11 cellular contexts compared by ENCODE assay signal in genomic region chr14:90491868-90492560, GRCh38.
DNase-seq lines count a peak whose midpoint lies in the region; ATAC-seq, FAIRE-seq and TF ChIP-seq lines count a peak whose summit lies in the region.
"Had no signal": no experiment of that assay in that cellular context is flagged by ENCODE, and none has a peak within 500 bp of the region (broad histone marks: within the 10 kb centered on the region; RNA-seq: fewer than 3 reads in every experiment).

No MANE protein-coding gene starts in this region.

- no peak overlapping the region for H3K27ac ChIP-seq in RWPE2 (ENCODE audit: poor library complexity, severe bottlenecking)
- H3K27ac ChIP-seq in small intestine (ENCODE audit: low read depth in 1 of 2, low read length in 1 of 2), result no peak overlapping the region

- FAIRE-seq in small intestine (lab: Jason Lieb, UNC), result no peak
- FAIRE-seq: GM19239 had no signal

- intact Hi-C loops in left ventricle myocardium superior (cut with micrococcal nuclease), result no loop called here

- CTCF ChIA-PET in GM10248 (lab: Yijun Ruan, JAX), result no interaction called here

- DNase-seq in GM10248 (ENCODE audit: extremely low spot score) (peak; percentile 3), RWPE2 (ENCODE audit: low spot score) (peak; percentile 64), left ventricle myocardium superior (no peak), putamen (ENCODE audit: low spot score) (peak; percentile 63), small intestine (no peak), A172 (ENCODE audit: low spot score) (no peak)
- DNase-seq in stimulated activated naive CD4-positive, alpha-beta T cell treated with Interleukin-2 at 50 U/mL for 16 hours (lab: John Stamatoyannopoulos, UW), result no peak
- DNase-seq: CD4-positive, alpha-beta T cell; NCI-H187; stimulated activated naive CD8-positive, alpha-beta T cell treated with anti-CD3 and anti-CD28 coated beads, Interleukin-15, Interleukin-2, amounts not matched to agents 100 U/mL and 50 U/mL, for 24 hours had no signal

- H3K36me3 ChIP-seq in RWPE2 (ENCODE audit: low read depth) (no peaks in the 10 kb centered on the region), small intestine (ENCODE audit: control insufficient read depth in 2 of 2, insufficient read depth in 2 of 2, low read length in 2 of 2) (no peaks in the 10 kb centered on the region)

- ATAC-seq in RWPE2 (ENCODE audit: low read depth), result no peak
- ATAC-seq in left ventricle myocardium superior, result peak; percentile 12
- ATAC-seq: stimulated activated naive CD8-positive, alpha-beta T cell treated with anti-CD3 and anti-CD28 coated beads, Interleukin-15, Interleukin-2, amounts not matched to agents 100 U/mL and 50 U/mL, for 24 hours had no signal

- H3K4me1 ChIP-seq in RWPE2 (ENCODE audit: insufficient read depth, poor library complexity, severe bottlenecking) (no peaks in the 10 kb centered on the region), small intestine (ENCODE audit: control insufficient read depth in 2 of 2, insufficient read depth in 1 of 2, low read depth in 1 of 2, low read length in 1 of 2) (peaks cover 0 to 3% of the 10 kb centered on the region in 2 donors)

- H3K4me3 ChIP-seq in RWPE2 (ENCODE audit: severe bottlenecking) (no peak overlapping the region), small intestine (ENCODE audit: low read depth in 1 of 2, low read length in 2 of 2) (no peak overlapping the region)

- H3K27me3 ChIP-seq in RWPE2 (ENCODE audit: insufficient read depth, poor library complexity, severe bottlenecking) (no peaks in the 10 kb centered on the region), small intestine (ENCODE audit: control insufficient read depth in 2 of 2, insufficient read depth in 2 of 2, low read length in 2 of 2) (no peaks in the 10 kb centered on the region)

- H3K9me3 ChIP-seq in RWPE2 (ENCODE audit: severe bottlenecking) (no peaks in the 10 kb centered on the region), small intestine (ENCODE audit: control insufficient read depth, low read depth) (no peaks in the 10 kb centered on the region)

- POLR2A ChIA-PET in GM10248 (lab: Yijun Ruan, JAX), result no interaction called here

- 66 to 77% (median 72%) methylated on average over 12 of the region's 12 CpGs for WGBS in small intestine, 3 donors

- TF ChIP-seq CTCF in GM10248 (IDR thresholded peaks at IDR 0.05; ENCODE audit: control extremely low read depth, extremely low read depth, low read depth, missing control alignments) (no peak), RWPE2 (IDR thresholded peaks at IDR 0.05; ENCODE audit: poor library complexity, severe bottlenecking) (no peak)

Comparison
In these comparisons a context has a peak if more than half of its experiments do, and no peak if none do; other contexts are left out.
1. DNase-seq: peak in GM10248 (single experiment), RWPE2 (single experiment) and putamen (single experiment); none in left ventricle myocardium superior (single experiment), small intestine (single experiment), stimulated activated naive CD4-positive, alpha-beta T cell treated with Interleukin-2 at 50 U/mL for 16 hours (single experiment) and A172 (single experiment).